8 cellular contexts compared by ENCODE assay signal in the genomic region with DNA sequence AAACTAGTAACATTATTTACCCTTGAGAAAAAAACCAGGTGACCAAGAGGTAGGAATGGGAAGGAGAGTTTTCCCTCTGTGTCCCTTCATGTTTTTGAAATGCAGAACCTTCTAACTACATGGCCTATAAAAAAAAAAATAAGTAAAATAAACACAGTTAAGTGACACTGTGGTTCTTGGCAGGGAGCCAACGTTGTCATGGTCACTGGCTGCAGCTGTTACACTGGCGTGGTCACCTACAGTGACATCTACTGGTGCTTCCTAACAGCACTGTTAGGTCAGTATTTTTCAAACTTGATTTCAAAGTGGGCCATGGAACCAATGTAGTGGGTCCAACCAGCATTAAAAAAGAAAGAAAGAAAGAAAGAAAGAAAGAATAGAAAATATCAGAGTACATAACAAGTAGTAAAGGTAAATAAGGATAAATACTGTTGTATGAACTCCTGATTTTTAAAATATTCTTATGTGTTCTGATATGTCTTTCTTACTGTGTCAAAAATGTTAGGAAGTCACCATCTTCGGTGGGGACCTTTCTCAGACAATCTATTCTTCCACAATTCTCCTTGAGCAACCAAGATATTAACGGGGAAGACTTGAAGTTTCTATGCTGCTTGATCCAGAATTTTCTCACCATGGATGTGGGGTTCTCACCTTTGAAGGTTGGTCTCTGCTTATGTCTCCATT. TPM values are rescaled to one million over a fixed set of nuclear protein-coding genes. Genes with fewer than 3 reads are reported as not detected.
DNase-seq lines count a peak whose midpoint lies in the region; ATAC-seq and TF ChIP-seq lines count a peak whose summit lies in the region.

No MANE protein-coding gene starts in this region.

- H3K36me3 Mint-ChIP-seq in chondrocyte (ENCODE audit: low read depth) = no peaks in the 10 kb centered on the region

- H3K27me3 Mint-ChIP-seq in chondrocyte (ENCODE audit: low read depth) = no peaks in the 10 kb centered on the region

- peak; percentile 91 for TF ChIP-seq CTCF in chondrocyte (IDR thresholded peaks at IDR 0.05)

- no peaks in the 10 kb centered on the region for H3K9me3 Mint-ChIP-seq in chondrocyte (ENCODE audit: low read depth)

- no peak overlapping the region for H3K27ac Mint-ChIP-seq in chondrocyte (ENCODE audit: unreplicated experiment)

- peaks cover 8% of the 10 kb centered on the region for H3K4me1 Mint-ChIP-seq in chondrocyte (ENCODE audit: low read depth)

- peak; percentile 95 for DNase-seq in CD1c-positive myeloid dendritic cell (ENCODE audit: extremely low spot score)
- DNase-seq in NCI-H446 treated with DMSO at 0.1 percent for 48 hours (lab: John Stamatoyannopoulos, UW) = peak; percentile 80
- DNase-seq in activated CD4-positive, alpha-beta T cell treated with anti-CD3 and anti-CD28 coated beads for 1 hour = peak; percentile 50
- DNase-seq in chondrocyte (ENCODE audit: low spot score) = peak; percentile 96
- DNase-seq in left kidney (ENCODE audit: low read depth, low spot score) = peak; percentile 97
- DNase-seq in stimulated activated CD4-positive, alpha-beta T cell treated with anti-CD3 and anti-CD28 coated beads, Interleukin-4, amount 100 ng/mL, for 1 hour = peak; percentile 59

- H3K4me3 Mint-ChIP-seq in chondrocyte (ENCODE audit: unreplicated experiment) = no peak overlapping the region

- ATAC-seq in GM19328 (IDR thresholded peaks at IDR 0.05; ENCODE audit: unreplicated experiment) (peak; percentile 97), HG03432 (IDR thresholded peaks at IDR 0.05; ENCODE audit: unreplicated experiment) (peak; percentile 96)

RNA-seq across cellular contexts. Expression of gene PJA2, which starts 59.1 kb away (rescaled TPM):
- total RNA-seq in chondrocyte = 106 to 110 TPM (median 107 TPM) in 3 replicates

Comparison
In these comparisons a context has a peak if more than half of its experiments do, and no peak if none do; other contexts are left out.
1. Peak in every context shown above with its lines: DNase-seq and ATAC-seq.